Comparison of ENCODE assay signal across 8 cellular contexts in genomic region chrX:80876877-80877276, GRCh38.
DNase-seq lines count a peak whose midpoint lies in the region; ATAC-seq and TF ChIP-seq lines count a peak whose summit lies in the region.

No MANE protein-coding gene starts in this region.

- H3K27me3 ChIP-seq in heart right ventricle (peaks cover 0 to 15% (median 0%) of the 10 kb centered on the region in 7 donors), ascending aorta (no peaks in the 10 kb centered on the region), sigmoid colon (no peaks in the 10 kb centered on the region)

- ATAC-seq in heart right ventricle: no peak
- ATAC-seq in left cardiac atrium: no peak

- H3K4me1 ChIP-seq in heart right ventricle (no peaks in the 10 kb centered on the region), ascending aorta (no peaks in the 10 kb centered on the region), sigmoid colon (peaks cover 0 to 3% (median 0%) of the 10 kb centered on the region in 4 donors)

- no peaks in the 10 kb centered on the region for H3K9me3 ChIP-seq in heart right ventricle
- H3K9me3 ChIP-seq in ascending aorta: no peaks in the 10 kb centered on the region
- H3K9me3 ChIP-seq in sigmoid colon: no peaks in the 10 kb centered on the region

- no peak for TF ChIP-seq EP300 in sigmoid colon (IDR thresholded peaks at IDR 0.05)

- intact Hi-C loops in heart right ventricle (cut with DNase I) (loop anchor here in 1 of 10 donors (10.0 kb wide), 1 partner anchor 318 kb away; no protein-coding TSS in a partner anchor), left cardiac atrium (cut with DNase I) (no loop called here), ascending aorta (cut with DNase I) (no loop called here), sigmoid colon (cut with DNase I) (no loop called here)

- no peak for TF ChIP-seq POLR2A in sigmoid colon (IDR thresholded peaks at IDR 0.05)

- no peak for DNase-seq in heart right ventricle
- no peak for DNase-seq in left cardiac atrium
- DNase-seq in NCI-H1694 treated with DMSO at 0.1 percent for 48 hours (lab: John Stamatoyannopoulos, UW): peak; percentile 72
- DNase-seq in dedifferentiated amniotic fluid mesenchymal stem cell (ENCODE audit: extremely low spot score): peak; percentile 53
- peak; percentile 2 for DNase-seq in non-pigmented ciliary epithelial cell (ENCODE audit: low read depth)
- no peak for DNase-seq in ascending aorta (ENCODE audit: low spot score in 2 of 2)
- DNase-seq in sigmoid colon: no peak
- no peak for DNase-seq in activated CD4-positive, alpha-beta T cell treated with anti-CD3 and anti-CD28 coated beads, Interleukin-2, amount 50 U/mL, for 1 hour

- no peak overlapping the region for H3K27ac ChIP-seq in heart right ventricle
- H3K27ac ChIP-seq in ascending aorta: no peak overlapping the region
- no peak overlapping the region for H3K27ac ChIP-seq in sigmoid colon

- TF ChIP-seq CTCF in heart right ventricle (IDR thresholded peaks at IDR 0.05) (peak in 7 of 9 donors; percentile 41 to 62 (median 54)), ascending aorta (IDR thresholded peaks at IDR 0.05) (peak in 1 of 3 experiments; percentile 46), sigmoid colon (IDR thresholded peaks at IDR 0.05) (peak in 1 of 4 experiments; percentile 37)

- H3K4me3 ChIP-seq in heart right ventricle: no peak overlapping the region
- no peak overlapping the region for H3K4me3 ChIP-seq in ascending aorta
- H3K4me3 ChIP-seq in sigmoid colon: no peak overlapping the region

- H3K36me3 ChIP-seq in heart right ventricle (no peaks in the 10 kb centered on the region), ascending aorta (no peaks in the 10 kb centered on the region), sigmoid colon (no peaks in the 10 kb centered on the region)

Comparison
In these comparisons a context has a peak if more than half of its experiments do, and no peak if none do; other contexts are left out.
1. DNase-seq: peak in NCI-H1694 treated with DMSO at 0.1 percent for 48 hours (single experiment), dedifferentiated amniotic fluid mesenchymal stem cell (single experiment) and non-pigmented ciliary epithelial cell (single experiment); none in heart right ventricle (0 of 2), left cardiac atrium (single experiment), ascending aorta (0 of 2), sigmoid colon (single experiment) and activated CD4-positive, alpha-beta T cell treated with anti-CD3 and anti-CD28 coated beads, Interleukin-2, amount 50 U/mL, for 1 hour (single experiment).